In the genomic region with DNA sequence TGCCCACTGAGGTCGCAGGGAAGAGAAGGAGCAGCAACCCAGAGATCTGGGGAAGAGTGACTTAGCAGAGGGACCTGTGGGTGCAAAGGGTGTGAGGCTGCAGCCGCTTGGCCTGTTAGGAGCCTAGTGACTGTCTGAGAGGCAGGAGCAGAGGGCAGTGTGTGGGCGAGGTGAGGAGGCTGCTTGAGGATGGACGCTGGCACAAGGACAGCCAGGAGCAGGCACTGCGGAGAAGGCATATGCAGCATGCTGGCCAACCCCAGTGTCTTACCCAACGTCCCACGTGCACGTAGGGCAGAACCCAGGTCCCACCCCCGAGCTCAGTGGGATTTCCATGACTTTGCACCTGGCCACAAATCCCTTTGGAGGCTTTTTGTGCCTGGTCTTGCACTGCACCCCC, we compare ENCODE assay signal across 25 cellular contexts. TPM values are rescaled to one million over a fixed set of nuclear protein-coding genes. Genes with fewer than 3 reads are reported as not detected.
"Had no signal": no experiment of that assay in that cellular context is flagged by ENCODE, and none has a peak within 500 bp of the region (broad histone marks: within the 10 kb centered on the region; RNA-seq: fewer than 3 reads in every experiment).

No MANE protein-coding gene starts in this region.

- H3K36me3 ChIP-seq: ascending aorta, MG63, SJSA1 had no signal

- H3K27me3 ChIP-seq: ascending aorta, body of pancreas, MG63, SJSA1 had no signal

- H3K27ac ChIP-seq: ascending aorta, body of pancreas, SJSA1 had no signal

- DNase-seq: activated CD4-positive, alpha-beta T cell treated with anti-CD3 and anti-CD28 coated beads for 4 hours; activated CD8-positive, alpha-beta memory T cell treated with anti-CD3 and anti-CD28 coated beads, Interleukin-2, amount 10 ng/mL, durations not matched to agents 7 days and 5 days; activated effector memory CD4-positive, alpha-beta T cell treated with anti-CD3 and anti-CD28 coated beads, Interleukin-2, amount 50 U/mL, for 16 hours; activated naive CD4-positive, alpha-beta T cell treated with Interleukin-2 at 50 U/mL for 16 hours; activated naive CD8-positive, alpha-beta T cell treated with anti-CD3 and anti-CD28 coated beads, Interleukin-2, amount 50 U/mL, for 24 hours; activated T-cell treated with anti-CD3 and anti-CD28 coated beads, Interleukin-2, amount 50 U/mL, for 24 hours; amniotic stem cell; body of pancreas; central memory CD4-positive, alpha-beta T cell; MG63; MV-4-11; NCI-H1105 treated with DMSO at 0.1 percent for 48 hours; NCI-H1436 treated with DMSO at 0.1 percent for 48 hours; NCI-H187; NCI-H2081; NCI-H446; NCI-H524; PC-3; SHP77 had no signal

- H3K9me3 ChIP-seq: ascending aorta, body of pancreas, MG63, SJSA1 had no signal

- H3K4me1 ChIP-seq: ascending aorta, body of pancreas, SJSA1 had no signal

- H3K4me3 ChIP-seq: ascending aorta, body of pancreas, MG63, SJSA1 had no signal

- ATAC-seq: activated CD4-positive, CD25-positive, alpha-beta regulatory T cell treated with anti-CD3 and anti-CD28 coated beads, Interleukin-2, amount 50 U/mL, for 24 hours; activated CD8-positive, alpha-beta memory T cell treated with anti-CD3 and anti-CD28 coated beads, Interleukin-2, amount 10 ng/mL, durations not matched to agents 7 days and 5 days; activated naive CD4-positive, alpha-beta T cell treated with anti-CD3 and anti-CD28 coated beads, Interleukin-2, amount 50 U/mL, for 72 hours; activated naive CD8-positive, alpha-beta T cell treated with anti-CD3 and anti-CD28 coated beads, Interleukin-2, amount 50 U/mL, for 24 hours; body of pancreas; PC-3 had no signal

- FAIRE-seq: RCC 7860 had no signal

RNA-seq across cellular contexts. Expression of a gene that starts 54.1 kb away (rescaled TPM):
- total RNA-seq: ascending aorta, body of pancreas, bronchial epithelial cell, PC-3, SJSA1 had no signal
